In the genomic region with DNA sequence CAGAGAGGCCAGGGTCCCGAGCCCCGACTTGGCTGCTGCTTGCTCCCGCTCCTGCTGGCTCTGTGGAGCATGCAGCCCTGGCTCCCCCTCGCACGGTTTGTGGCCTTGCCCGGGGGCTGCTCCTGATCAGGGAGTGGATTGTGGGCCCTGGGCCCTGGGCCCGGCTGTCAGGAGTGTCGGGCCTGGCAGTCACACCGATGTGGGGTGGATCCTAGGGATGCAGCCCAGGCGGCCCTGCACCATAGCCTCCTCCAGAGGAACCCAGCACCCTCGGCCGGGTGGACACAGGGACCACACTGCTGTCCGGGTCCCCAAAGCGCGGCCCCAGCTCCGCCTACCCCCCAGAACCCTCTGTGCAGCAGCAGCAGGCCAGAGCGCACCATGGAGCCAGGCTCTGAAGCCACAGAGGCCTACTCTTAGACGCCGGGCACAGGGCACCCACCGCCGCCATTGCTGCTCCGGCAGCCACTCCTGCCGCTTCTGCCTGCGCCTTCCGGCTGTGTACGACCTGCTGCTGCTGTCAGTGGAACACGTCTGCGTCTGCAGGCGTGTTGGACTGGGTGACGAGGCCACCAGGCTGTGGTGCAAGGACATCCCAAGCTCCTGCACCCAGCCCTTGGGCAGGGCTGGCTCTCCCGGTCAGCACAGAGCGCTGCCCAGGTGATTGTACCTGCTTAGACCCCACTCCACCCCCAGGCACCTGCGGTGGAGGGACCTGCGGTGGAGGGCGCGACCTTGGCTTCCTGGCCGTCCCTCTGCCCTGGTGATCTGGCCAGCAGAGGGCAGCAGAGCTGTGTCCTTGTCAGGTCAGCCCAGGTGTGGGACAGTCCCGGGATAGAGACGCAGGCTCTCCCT, we compare ENCODE assay signal across 8 cellular contexts. TPM values are rescaled to one million over a fixed set of nuclear protein-coding genes. Genes with fewer than 3 reads are reported as not detected.
DNase-seq lines count a peak whose midpoint lies in the region; ATAC-seq and TF ChIP-seq lines count a peak whose summit lies in the region.

No MANE protein-coding gene starts in this region.

- no peaks in the 10 kb centered on the region for H3K9me3 ChIP-seq in endodermal cell (ENCODE audit: control insufficient read depth, low read length)
- H3K9me3 ChIP-seq in mucosa of descending colon, result no peaks in the 10 kb centered on the region

- intact Hi-C loops in mucosa of descending colon (cut with DNase I, micrococcal nuclease), result loop anchor here in 1 of 2 donors (5.0 kb wide), 1 partner anchor 183 kb away; no protein-coding TSS in a partner anchor

- no peak overlapping the region for H3K27ac ChIP-seq in endodermal cell (ENCODE audit: low read depth, low read length)

- TF ChIP-seq CTCF in AG10803 (conservative IDR thresholded peaks at IDR 0.05; ENCODE audit: low read length) (peak; percentile 87), endodermal cell (conservative IDR thresholded peaks at IDR 0.05) (peak; percentile 98), mucosa of descending colon (IDR thresholded peaks at IDR 0.05) (peak; percentile 90)

- H3K27ac Mint-ChIP-seq in endodermal cell, result no peak overlapping the region

- H3K4me3 ChIP-seq in AG10803 (ENCODE audit: low read length) (no peak overlapping the region), endodermal cell (ENCODE audit: low read length) (no peak overlapping the region), mucosa of descending colon (no peak overlapping the region)

- H3K27me3 ChIP-seq in endodermal cell (ENCODE audit: control insufficient read depth, insufficient read depth, low read length, poor library complexity, severe bottlenecking), result no peaks in the 10 kb centered on the region

- no peaks in the 10 kb centered on the region for H3K9me3 Mint-ChIP-seq in endodermal cell

- H3K4me3 Mint-ChIP-seq in endodermal cell, result no peak overlapping the region

- peak; percentile 53 for ATAC-seq in GM18867 (IDR thresholded peaks at IDR 0.05; ENCODE audit: unreplicated experiment)
- peak; percentile 91 for ATAC-seq in mucosa of descending colon
- no peak for ATAC-seq in HG03565 (IDR thresholded peaks at IDR 0.05; ENCODE audit: unreplicated experiment)

- H3K4me1 Mint-ChIP-seq in endodermal cell, result no peaks in the 10 kb centered on the region

- peaks cover 20% of the 10 kb centered on the region for H3K36me3 ChIP-seq in endodermal cell (ENCODE audit: control insufficient read depth, insufficient read depth, low read length)
- no peaks in the 10 kb centered on the region for H3K36me3 ChIP-seq in mucosa of descending colon (ENCODE audit: low read depth)

- peak; percentile 69 for DNase-seq in AG10803 (ENCODE audit: low read depth)
- peak; percentile 57 for DNase-seq in NCI-H345 (lab: John Stamatoyannopoulos, UW)
- DNase-seq in activated CD8-positive, alpha-beta memory T cell treated with anti-CD3 and anti-CD28 coated beads for 4 hours (ENCODE audit: low read depth in 2 of 2), result peak; percentile 58 to 63
- peak; percentile 98 for DNase-seq in endodermal cell
- DNase-seq in mucosa of descending colon, result peak; percentile 87 to 95 (median 91)
- DNase-seq in stimulated activated CD8-positive, alpha-beta memory T cell treated with anti-CD3 and anti-CD28 coated beads, Interleukin-7, amount 100 ng/mL, for 4 hours (ENCODE audit: low read depth in 2 of 2), result peak; percentile 52 to 60

- no peak overlapping the region for H3K9ac ChIP-seq in endodermal cell (ENCODE audit: extremely low read depth, low read length, poor library complexity, severe bottlenecking)

- H3K36me3 Mint-ChIP-seq in endodermal cell (ENCODE audit: low read depth), result peaks cover 13% of the 10 kb centered on the region

- H3K4me1 ChIP-seq in endodermal cell (ENCODE audit: control insufficient read depth, insufficient read depth, low read length) (no peaks in the 10 kb centered on the region), mucosa of descending colon (ENCODE audit: low read depth) (peaks cover 4% of the 10 kb centered on the region)

- WGBS in endodermal cell (ENCODE audit: insufficient coverage in 1 of 2, insufficient read length in 1 of 2), 2 experiments, result 80 to 88% methylated on average over 23 to 39 of the region's 39 CpGs

- no peaks in the 10 kb centered on the region for H3K27me3 Mint-ChIP-seq in endodermal cell (ENCODE audit: insufficient read depth)

RNA-seq across cellular contexts. Expression of a gene that starts 9.6 kb away (rescaled TPM):
- total RNA-seq in endodermal cell (10 to 100 TPM; 38.0 to 48.9 TPM), mucosa of descending colon (10 to 100 TPM; 19.8 to 42.2 (median 20.9) TPM)
- 27.9 TPM for polyA plus RNA-seq in endodermal cell (2013, experiment 1 of 2)
- 24.0 TPM for polyA plus RNA-seq in endodermal cell (2013, experiment 2 of 2)

RNA-seq across cellular contexts. Expression of a gene that starts 28.7 kb away (rescaled TPM):
- 1 to 10 TPM; 1.6 to 2.3 TPM for total RNA-seq in endodermal cell
- 0.36 TPM for polyA plus RNA-seq in endodermal cell (2013, experiment 1 of 2)
- 0.54 TPM for polyA plus RNA-seq in endodermal cell (2013, experiment 2 of 2)
- total RNA-seq in mucosa of descending colon, result 10 to 100 TPM; 10.8 to 52.3 (median 51.1) TPM
